In the genomic region with DNA sequence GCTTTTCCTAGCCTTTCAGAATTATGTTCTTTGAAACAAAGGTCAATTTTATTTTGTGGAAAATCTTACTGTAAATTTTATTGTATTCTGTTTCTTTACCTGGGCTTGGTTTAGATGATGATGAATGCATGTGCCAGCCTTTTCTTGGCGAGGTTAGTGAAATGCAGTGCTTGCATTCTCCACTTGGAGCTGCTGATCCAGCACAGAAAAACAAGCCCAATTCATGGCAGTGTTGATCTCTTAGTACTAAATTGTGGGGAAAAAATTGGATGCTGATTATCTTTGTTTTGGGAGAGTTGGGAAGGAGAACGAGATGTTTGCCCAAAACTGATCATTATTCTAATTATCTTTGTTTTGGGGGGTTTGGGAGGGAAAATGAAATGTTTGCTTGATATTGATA, we compare ENCODE assay signal across 9 cellular contexts.
DNase-seq lines count a peak whose midpoint lies in the region; ATAC-seq and TF ChIP-seq lines count a peak whose summit lies in the region.
"Had no signal": no experiment of that assay in that cellular context is flagged by ENCODE, and none has a peak within 500 bp of the region (broad histone marks: within the 10 kb centered on the region; RNA-seq: fewer than 3 reads in every experiment).

No MANE protein-coding gene starts in this region.

- peaks cover 5% of the 10 kb centered on the region for H3K36me3 Mint-ChIP-seq in activated naive CD4-positive, alpha-beta T cell treated with anti-CD3 and anti-CD28 coated beads, Interleukin-2, amount 50 U/mL, for 24 hours
- peaks cover 3% of the 10 kb centered on the region for H3K36me3 Mint-ChIP-seq in activated naive CD4-positive, alpha-beta T cell treated with anti-CD3 and anti-CD28 coated beads, Interleukin-2, amount 10 ng/mL, durations not matched to agents 7 days and 5 days

- no peaks in the 10 kb centered on the region for H3K27me3 Mint-ChIP-seq in activated naive CD4-positive, alpha-beta T cell treated with anti-CD3 and anti-CD28 coated beads, Interleukin-2, amount 50 U/mL, for 24 hours
- H3K27me3 Mint-ChIP-seq in activated naive CD4-positive, alpha-beta T cell treated with anti-CD3 and anti-CD28 coated beads, Interleukin-2, amount 10 ng/mL, durations not matched to agents 7 days and 5 days, result peaks cover 11% of the 10 kb centered on the region
- H3K27me3 Mint-ChIP-seq: memory B cell had no signal

- peaks cover 0 to 5% (median 2%) of the 10 kb centered on the region in 3 donors for H3K36me3 ChIP-seq in tibial artery

- DNase-seq in activated naive CD4-positive, alpha-beta T cell treated with anti-CD3 and anti-CD28 coated beads, Interleukin-2, amount 10 ng/mL, durations not matched to agents 7 days and 5 days, result no peak
- DNase-seq in RPMI8226 (peak; percentile 23), globus pallidus (ENCODE audit: low spot score) (peak; percentile 77), tibial artery (no peak), SHP77 treated with DMSO at 0.1 percent for 48 hours (lab: John Stamatoyannopoulos, UW) (no peak)

- H3K9me3 Mint-ChIP-seq in activated naive CD4-positive, alpha-beta T cell treated with anti-CD3 and anti-CD28 coated beads, Interleukin-2, amount 50 U/mL, for 24 hours, result no peaks in the 10 kb centered on the region
- H3K9me3 Mint-ChIP-seq in activated naive CD4-positive, alpha-beta T cell treated with anti-CD3 and anti-CD28 coated beads, Interleukin-2, amount 10 ng/mL, durations not matched to agents 7 days and 5 days, result no peaks in the 10 kb centered on the region
- H3K9me3 Mint-ChIP-seq: memory B cell had no signal

- CTCF ChIA-PET in activated naive CD4-positive, alpha-beta T cell treated with anti-CD3 and anti-CD28 coated beads, Interleukin-2, amount 10 ng/mL, durations not matched to agents 7 days and 5 days (lab: Charles Lee), result no interaction called here

- no peak for ATAC-seq in HG03442 (IDR thresholded peaks at IDR 0.05; ENCODE audit: unreplicated experiment)
- ATAC-seq in HG02981 (IDR thresholded peaks at IDR 0.05; ENCODE audit: unreplicated experiment), result no peak

- no peak overlapping the region for H3K4me3 Mint-ChIP-seq in activated naive CD4-positive, alpha-beta T cell treated with anti-CD3 and anti-CD28 coated beads, Interleukin-2, amount 50 U/mL, for 24 hours
- H3K4me3 Mint-ChIP-seq in activated naive CD4-positive, alpha-beta T cell treated with anti-CD3 and anti-CD28 coated beads, Interleukin-2, amount 10 ng/mL, durations not matched to agents 7 days and 5 days, result no peak overlapping the region
- H3K4me3 Mint-ChIP-seq: memory B cell had no signal

- no peak overlapping the region for H3K27ac ChIP-seq in tibial artery

- peak overlapping the region; percentile 63 for H3K27ac Mint-ChIP-seq in activated naive CD4-positive, alpha-beta T cell treated with anti-CD3 and anti-CD28 coated beads, Interleukin-2, amount 50 U/mL, for 24 hours
- no peak overlapping the region for H3K27ac Mint-ChIP-seq in activated naive CD4-positive, alpha-beta T cell treated with anti-CD3 and anti-CD28 coated beads, Interleukin-2, amount 10 ng/mL, durations not matched to agents 7 days and 5 days
- H3K27ac Mint-ChIP-seq: memory B cell had no signal

- H3K9me3 ChIP-seq in tibial artery, result no peaks in the 10 kb centered on the region

- H3K4me3 ChIP-seq in tibial artery, result no peak overlapping the region

- H3K27me3 ChIP-seq in tibial artery, result no peaks in the 10 kb centered on the region

- peaks cover 0 to 57% (median 14%) of the 10 kb centered on the region in 4 donors for H3K4me1 ChIP-seq in tibial artery

- TF ChIP-seq CTCF in tibial artery (IDR thresholded peaks at IDR 0.05), result peak; percentile 52 to 64

- intact Hi-C loops in tibial artery (cut with DNase I; ENCODE audit: low total_unique reads), result loop anchor here (10.0 kb wide), 2 partner anchors 161 to 201 kb away; a partner anchor contains a TSS

- H3K4me1 Mint-ChIP-seq in activated naive CD4-positive, alpha-beta T cell treated with anti-CD3 and anti-CD28 coated beads, Interleukin-2, amount 50 U/mL, for 24 hours, result peaks cover 28% of the 10 kb centered on the region
- peaks cover 24% of the 10 kb centered on the region for H3K4me1 Mint-ChIP-seq in activated naive CD4-positive, alpha-beta T cell treated with anti-CD3 and anti-CD28 coated beads, Interleukin-2, amount 10 ng/mL, durations not matched to agents 7 days and 5 days

Comparison
In these comparisons a context has a peak if more than half of its experiments do, and no peak if none do; other contexts are left out.
1. DNase-seq: peak in RPMI8226 (single experiment) and globus pallidus (single experiment); none in activated naive CD4-positive, alpha-beta T cell treated with anti-CD3 and anti-CD28 coated beads, Interleukin-2, amount 10 ng/mL, durations not matched to agents 7 days and 5 days (single experiment), tibial artery (0 of 2) and SHP77 treated with DMSO at 0.1 percent for 48 hours (single experiment).